Comparison of ENCODE assay signal across 8 cellular contexts in the genomic region with DNA sequence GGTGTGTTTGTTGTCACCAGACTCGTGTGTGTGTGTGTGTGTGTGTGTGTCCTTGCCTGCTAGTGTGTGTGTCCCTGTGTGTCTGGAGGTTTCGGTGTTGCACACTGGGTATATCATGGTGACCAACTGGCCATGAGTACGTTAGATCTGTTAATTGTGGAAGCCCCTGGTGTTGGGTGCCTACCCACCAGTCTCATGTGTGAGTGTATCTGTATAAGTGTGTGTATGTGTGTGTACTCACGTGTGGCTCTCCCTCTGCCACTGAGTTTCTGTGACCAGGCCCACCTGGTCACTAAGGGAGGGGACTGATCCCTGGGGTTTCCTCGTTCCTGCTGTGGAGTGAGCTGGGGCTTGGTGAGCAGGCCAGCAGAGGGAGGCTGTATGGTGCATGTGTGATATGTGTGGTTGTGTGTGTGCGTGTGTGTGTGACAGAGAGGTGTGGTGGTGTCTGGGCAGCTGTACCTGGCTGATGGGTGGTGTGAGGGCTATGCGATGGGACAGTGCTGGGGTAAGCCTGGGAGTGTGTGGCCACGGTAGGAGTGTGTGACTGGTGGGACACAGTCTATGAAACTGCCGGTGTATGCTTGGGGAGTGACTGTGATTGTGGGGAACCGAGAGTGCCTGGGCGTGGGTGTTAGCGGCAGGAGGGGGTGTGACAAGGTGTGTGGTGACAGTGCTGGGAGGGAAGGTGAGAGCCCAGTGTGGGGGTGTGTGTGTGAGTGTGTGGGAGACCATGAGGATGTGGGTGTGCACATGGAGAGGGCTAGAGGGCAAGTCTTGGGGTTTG. TPM values are rescaled to one million over a fixed set of nuclear protein-coding genes. Genes with fewer than 3 reads are reported as not detected.
DNase-seq lines count a peak whose midpoint lies in the region; ATAC-seq and TF ChIP-seq lines count a peak whose summit lies in the region.

No MANE protein-coding gene starts in this region.

- H3K9me3 ChIP-seq in OCI-LY7 (ENCODE audit: low read length) = no peaks in the 10 kb centered on the region
- no peaks in the 10 kb centered on the region for H3K9me3 ChIP-seq in adrenal gland (replicated peaks in 1 of 3)
- H3K9me3 ChIP-seq in subcutaneous abdominal adipose tissue (ENCODE audit: control insufficient read depth in 5 of 5, low read length in 5 of 5) = no peaks in the 10 kb centered on the region

- no peak overlapping the region for H2BK5ac ChIP-seq in mesendoderm (ENCODE audit: low read length)

- no peak overlapping the region for H2AFZ ChIP-seq in OCI-LY7 (ENCODE audit: low read length)

- intact Hi-C loops in OCI-LY7 (cut with micrococcal nuclease; ENCODE audit: unreplicated experiment) (no loop called here), adrenal gland (cut with DNase I) (loop anchor here in 1 of 2 donors (5.0 kb wide), 1 partner anchor 41 kb away; no protein-coding TSS in a partner anchor)

- peaks cover 43% of the 10 kb centered on the region; the same call in 1 of the 2 replicates for H3K36me3 ChIP-seq in OCI-LY7 (ENCODE audit: insufficient read depth, low read length)
- H3K36me3 ChIP-seq in adrenal gland (replicated peaks in 1 of 2) = no peaks in the 10 kb centered on the region
- no peaks in the 10 kb centered on the region for H3K36me3 ChIP-seq in mesendoderm (ENCODE audit: control insufficient read depth, insufficient read depth, low read length)
- H3K36me3 ChIP-seq in subcutaneous abdominal adipose tissue (ENCODE audit: control insufficient read depth in 5 of 5, insufficient read depth in 5 of 5, low read length in 5 of 5) = peaks cover 0 to 19% (median 4%) of the 10 kb centered on the region in 5 donors

- no peak overlapping the region for H2BK15ac ChIP-seq in mesendoderm (replicated peaks; ENCODE audit: low read depth)

- no peak overlapping the region for H3K23ac ChIP-seq in mesendoderm (ENCODE audit: low read length)

- H3K56ac ChIP-seq in mesendoderm (ENCODE audit: low read length) = peak overlapping the region; percentile 82

- TF ChIP-seq POLR2A in adrenal gland (IDR thresholded peaks at IDR 0.05) = no peak

- H3K4ac ChIP-seq in mesendoderm (ENCODE audit: low read depth, low read length) = no peak overlapping the region

- H4K20me1 ChIP-seq in OCI-LY7 (ENCODE audit: insufficient read depth, low read length) = peaks cover 14% of the 10 kb centered on the region; the same call in 1 of the 2 replicates

- ATAC-seq in HG03457 (IDR thresholded peaks at IDR 0.05; ENCODE audit: unreplicated experiment) = no peak

- H3K9me2 ChIP-seq in OCI-LY7 (ENCODE audit: insufficient read depth, low read length) = no peaks in the 10 kb centered on the region

- H3K27ac ChIP-seq in OCI-LY7 (ENCODE audit: low read depth, low read length, poor library complexity, severe bottlenecking) (peak overlapping the region; percentile 94), adrenal gland (peak overlapping the region in 4 of 5 donors; percentile 64 to 99 (median 84)), mesendoderm (ENCODE audit: low read depth, low read length) (no peak overlapping the region), subcutaneous abdominal adipose tissue (ENCODE audit: low read depth, low read length) (peak overlapping the region; percentile 78)

- CTCF ChIA-PET in OCI-LY7 (lab: Charles Lee; ENCODE audit: unreplicated experiment) = interaction anchor here (0.6 to 1.4 kb wide), 2 partner anchors 32 to 34 kb away, joined by 3 to 4 read pairs; no protein-coding TSS in a partner anchor

- H3K4me1 ChIP-seq in OCI-LY7 (ENCODE audit: insufficient read depth, low read length, poor library complexity, severe bottlenecking) (peaks cover 79% of the 10 kb centered on the region), adrenal gland (replicated peaks in 1 of 2) (peaks cover 56 to 76% of the 10 kb centered on the region in 2 donors), mesendoderm (ENCODE audit: control insufficient read depth, low read depth, low read length) (peaks cover 13% of the 10 kb centered on the region), subcutaneous abdominal adipose tissue (ENCODE audit: control insufficient read depth in 5 of 5, insufficient read depth in 5 of 5, low read length in 5 of 5) (peaks cover 36 to 86% (median 84%) of the 10 kb centered on the region in 5 donors)

- H3K27me3 ChIP-seq in adrenal gland (no peaks in the 10 kb centered on the region), mesendoderm (ENCODE audit: insufficient read depth, low read length, poor library complexity) (no peaks in the 10 kb centered on the region), subcutaneous abdominal adipose tissue (ENCODE audit: control insufficient read depth in 5 of 5, insufficient read depth in 4 of 5, low read length in 5 of 5) (no peaks in the 10 kb centered on the region)

- H2BK120ac ChIP-seq in mesendoderm (ENCODE audit: low read depth, low read length) = no peak overlapping the region

- no peak overlapping the region for H4K8ac ChIP-seq in mesendoderm (ENCODE audit: low read depth, low read length)

- peaks cover 24% of the 10 kb centered on the region for H3K79me1 ChIP-seq in mesendoderm (ENCODE audit: low read length)

- peaks cover 65% of the 10 kb centered on the region for H3K79me2 ChIP-seq in OCI-LY7 (ENCODE audit: insufficient read depth, low read depth, low read length)
- peaks cover 3% of the 10 kb centered on the region for H3K79me2 ChIP-seq in mesendoderm (ENCODE audit: control insufficient read depth, insufficient read depth, low read length)

- DNase-seq in GM20000 (ENCODE audit: low spot score) = peak; percentile 63
- peak; percentile 23 for DNase-seq in OCI-LY7 (ENCODE audit: low spot score)
- peak in 1 of 7 donors; percentile 27 for DNase-seq in adrenal gland
- DNase-seq in mesendoderm = peak; percentile 40
- DNase-seq in kidney glomerular epithelial cell (lab: John Stamatoyannopoulos, UW) = no peak
- no peak for DNase-seq in GF-D8 (lab: John Stamatoyannopoulos, UW)

- no peak for TF ChIP-seq CTCF in GM20000 (IDR thresholded peaks at IDR 0.05; ENCODE audit: extremely low read depth, missing control alignments)
- 0 out of 2 replicates have a peak, but pooled peaks have one; percentile 15 for TF ChIP-seq CTCF in OCI-LY7 (conservative IDR thresholded peaks at IDR 0.05; ENCODE audit: low read length)
- TF ChIP-seq CTCF in adrenal gland (IDR thresholded peaks at IDR 0.05) = no peak

- POLR2A ChIA-PET in OCI-LY7 (lab: Charles Lee) = interaction anchor here (3.4 kb wide), 1 partner anchor 33 kb away, joined by 10 read pairs; no protein-coding TSS in a partner anchor

- no peak overlapping the region for H4K5ac ChIP-seq in mesendoderm (ENCODE audit: low read length)

- H3K9ac ChIP-seq in mesendoderm (ENCODE audit: low read length) (peak overlapping the region; percentile 52), subcutaneous abdominal adipose tissue (ENCODE audit: low read length in 5 of 5) (peak overlapping the region; percentile 57 to 82 (median 75))

- peak overlapping the region; percentile 96 for H3K4me3 ChIP-seq in OCI-LY7 (ENCODE audit: low read depth, low read length, poor library complexity, severe bottlenecking)
- H3K4me3 ChIP-seq in adrenal gland = peak overlapping the region in 3 of 4 donors; percentile 5 to 99 (median 68)
- peak overlapping the region; percentile 42 for H3K4me3 ChIP-seq in mesendoderm (ENCODE audit: low read length)
- H3K4me3 ChIP-seq in subcutaneous abdominal adipose tissue (ENCODE audit: low read depth in 1 of 5, low read length in 5 of 5) = peak overlapping the region; percentile 63 to 95 (median 86)

- H3K18ac ChIP-seq in mesendoderm (ENCODE audit: low read length) = no peak overlapping the region

- WGBS in adrenal gland, 4 donors = 22 to 47% (median 38%) methylated on average over 8 to 12 of the region's 12 CpGs
- no CpG with 5 or more reads among the region's 12 CpGs for WGBS in mesendoderm (ENCODE audit: extremely low coverage, insufficient coverage, low lambda C conversion rate)

- H3K4me2 ChIP-seq in OCI-LY7 (ENCODE audit: low read length) (peak overlapping the region; percentile 91), mesendoderm (ENCODE audit: low read length) (peak overlapping the region; percentile 59)

- BruUV-seq in OCI-LY7 (replicated peaks; lab: Mats Ljungman, UMichigan) = no TSS peak

- no peak overlapping the region for H2AK5ac ChIP-seq in mesendoderm (ENCODE audit: low read length)

RNA-seq across cellular contexts. Expression of a gene that starts 1.9 kb away (rescaled TPM):
- 9.5 and 13.3 TPM in 2 replicates for total RNA-seq in OCI-LY7 (2014; rRNA removed; shearing (Covaris generic))
- total RNA-seq in OCI-LY7 (2022) (91.6 and 108 TPM in 2 replicates), adrenal gland (100 to 1,000 TPM in 1 of 8 donors, 10 to 100 TPM in 7; 25.8 to 156 (median 53.7) TPM)
- 10 to 100 TPM; 34.7 to 78.7 (median 38.2) TPM for polyA plus RNA-seq in adrenal gland
- 15.2 TPM for polyA plus RNA-seq in mesendoderm (2013, experiment 1 of 2)
- polyA plus RNA-seq in mesendoderm (2013, experiment 2 of 2) = 16.6 TPM

RNA-seq across cellular contexts. Expression of a gene that starts 32.6 kb away (rescaled TPM):
- 9.9 and 15.8 TPM in 2 replicates for total RNA-seq in OCI-LY7 (2014; rRNA removed; shearing (Covaris generic))
- total RNA-seq in OCI-LY7 (2022) (34.7 and 34.8 TPM in 2 replicates), adrenal gland (10 to 100 TPM; 12.9 to 34.5 (median 22.9) TPM)
- polyA plus RNA-seq in adrenal gland = 10 to 100 TPM in 2 of 3 donors, 1 to 10 TPM in 1; 6.7 to 24.1 (median 13.0) TPM
- 12.3 TPM for polyA plus RNA-seq in mesendoderm (2013, experiment 1 of 2)
- polyA plus RNA-seq in mesendoderm (2013, experiment 2 of 2) = 12.4 TPM

Comparison
In these comparisons a context has a peak if more than half of its experiments do, and no peak if none do; other contexts are left out.
1. DNase-seq: peak in GM20000 (single experiment), OCI-LY7 (single experiment) and mesendoderm (single experiment); none in kidney glomerular epithelial cell (single experiment) and GF-D8 (single experiment).
2. H3K4me3 ChIP-seq: peak in every context shown above with its lines; median percentile 96 in OCI-LY7; 86 in subcutaneous abdominal adipose tissue; 68 in adrenal gland; 42 in mesendoderm.